In genomic region chr1:162213281-162213909, GRCh38 we compare ENCODE assay signal across 11 cellular contexts.
A peak's percentile ranks its signal among the peaks of the same experiment; 100 is the strongest.
DNase-seq lines count a peak whose midpoint lies in the region; ATAC-seq and TF ChIP-seq lines count a peak whose summit lies in the region.
"Had no signal": no experiment of that assay in that cellular context is flagged by ENCODE, and none has a peak within 500 bp of the region (broad histone marks: within the 10 kb centered on the region; RNA-seq: fewer than 3 reads in every experiment).

No MANE protein-coding gene starts in this region.

- no TSS peak for BruUV-seq in MCF 10A (replicated peaks; lab: Mats Ljungman, UMichigan)

- H3K9me3 ChIP-seq in H9 (ENCODE audit: control insufficient read depth, low read depth, low read length) = no peaks in the 10 kb centered on the region
- H3K9me3 ChIP-seq: gastrocnemius medialis had no signal

- H3K9me3 Mint-ChIP-seq in H9 (no peaks in the 10 kb centered on the region), MCF 10A (ENCODE audit: unreplicated experiment) (no peaks in the 10 kb centered on the region)
- no peaks in the 10 kb centered on the region for H3K9me3 Mint-ChIP-seq in activated T-helper 17 cell treated with anti-CD3 and anti-CD28 coated beads, Interleukin-2, amount 50 U/mL, for 72 hours
- H3K9me3 Mint-ChIP-seq: activated naive CD4-positive, alpha-beta T cell treated with anti-CD3 and anti-CD28 coated beads for 36 hours had no signal

- peak overlapping the region; percentile 56 to 78 (median 74); a peak in 5 of 7 replicates for H3K27ac Mint-ChIP-seq in H9
- no peak overlapping the region for H3K27ac Mint-ChIP-seq in MCF 10A (ENCODE audit: low read depth, unreplicated experiment)
- no peak overlapping the region for H3K27ac Mint-ChIP-seq in activated T-helper 17 cell treated with anti-CD3 and anti-CD28 coated beads, Interleukin-2, amount 50 U/mL, for 72 hours
- H3K27ac Mint-ChIP-seq: activated naive CD4-positive, alpha-beta T cell treated with anti-CD3 and anti-CD28 coated beads for 36 hours had no signal

- H3K79me2 ChIP-seq in H9 (ENCODE audit: insufficient read depth, low read length) = 0 out of 2 replicates have a peak, but pooled peaks cover 3% of the 10 kb centered on the region

- H3K14ac ChIP-seq in H9 (ENCODE audit: insufficient read depth, low read length) = no peak overlapping the region

- no peak overlapping the region for H2BK5ac ChIP-seq in H9 (ENCODE audit: insufficient read length, low read length)

- H3K4me1 Mint-ChIP-seq in H9 (peaks cover 54 to 56% of the 10 kb centered on the region in 2 experiments), MCF 10A (ENCODE audit: insufficient read depth, unreplicated experiment) (peaks cover 24% of the 10 kb centered on the region)
- H3K4me1 Mint-ChIP-seq in activated T-helper 17 cell treated with anti-CD3 and anti-CD28 coated beads, Interleukin-2, amount 50 U/mL, for 72 hours = no peaks in the 10 kb centered on the region

- H3K4me2 ChIP-seq in H9 (ENCODE audit: insufficient read depth, insufficient read length, low read length) = no peak overlapping the region

- no peaks in the 10 kb centered on the region for H3K27me3 Mint-ChIP-seq in H9 (ENCODE audit: low read depth)
- H3K27me3 Mint-ChIP-seq in MCF 10A (ENCODE audit: insufficient read depth, unreplicated experiment) = no peaks in the 10 kb centered on the region
- H3K27me3 Mint-ChIP-seq in activated T-helper 17 cell treated with anti-CD3 and anti-CD28 coated beads, Interleukin-2, amount 50 U/mL, for 72 hours = peaks cover 16% of the 10 kb centered on the region

- H3K23me2 ChIP-seq in H9 (ENCODE audit: insufficient read length, low read depth, low read length, poor library complexity, severe bottlenecking) = no peaks in the 10 kb centered on the region

- H3K4ac ChIP-seq in H9 (ENCODE audit: low read depth, low read length) = no peak overlapping the region

- no peak overlapping the region for H2BK15ac ChIP-seq in H9 (ENCODE audit: low read depth, low read length)

- TF ChIP-seq CTCF in H9 (conservative IDR thresholded peaks at IDR 0.05) (no peak), MCF 10A (IDR thresholded peaks at IDR 0.05; ENCODE audit: unreplicated experiment) (no peak)

- H2AFZ ChIP-seq in H9 (ENCODE audit: low read length) = no peak overlapping the region

- no peak overlapping the region for H4K91ac ChIP-seq in H9 (ENCODE audit: insufficient read length, low read depth, low read length)

- intact Hi-C loops in MCF 10A (cut with micrococcal nuclease) (no loop called here), sciatic nerve (cut with DNase I) (no loop called here)

- DNase-seq in H9 (no peak), MCF 10A (ENCODE audit: unreplicated experiment) (peak; percentile 62), inferior parietal cortex (ENCODE audit: extremely low spot score) (peak; percentile 31), sciatic nerve (ENCODE audit: low spot score) (peak; percentile 76), NOMO-1 treated with DMSO at 0.1 percent for 48 hours (lab: John Stamatoyannopoulos, UW; ENCODE audit: unreplicated experiment) (no peak)
- DNase-seq: activated naive CD4-positive, alpha-beta T cell treated with anti-CD3 and anti-CD28 coated beads for 36 hours; gastrocnemius medialis; NCI-H1417 treated with DMSO at 0.1 percent for 48 hours had no signal

- no peak overlapping the region for H4K8ac ChIP-seq in H9 (replicated peaks; ENCODE audit: insufficient read length, low read depth, low read length)

- H3K27ac ChIP-seq in H9 (ENCODE audit: insufficient read length, low read depth, low read length) = no peak overlapping the region
- H3K27ac ChIP-seq: gastrocnemius medialis had no signal

- no peak overlapping the region for H3K56ac ChIP-seq in H9 (ENCODE audit: insufficient read length, low read depth, low read length)

- no peak overlapping the region for H2BK20ac ChIP-seq in H9 (ENCODE audit: low read depth, low read length, poor library complexity, severe bottlenecking)

- no peaks in the 10 kb centered on the region for H3K79me1 ChIP-seq in H9 (ENCODE audit: insufficient read depth, low read depth, low read length, poor library complexity, severe bottlenecking)

- H3K18ac ChIP-seq in H9 (ENCODE audit: insufficient read length, low read depth, low read length) = no peak overlapping the region

- no peak overlapping the region for H3T11ph ChIP-seq in H9 (ENCODE audit: low read length)

- no peak overlapping the region for H2BK12ac ChIP-seq in H9 (ENCODE audit: insufficient read length, low read depth, low read length)

- H3K4me3 Mint-ChIP-seq in H9 (no peak overlapping the region), MCF 10A (ENCODE audit: unreplicated experiment) (no peak overlapping the region)
- no peak overlapping the region for H3K4me3 Mint-ChIP-seq in activated T-helper 17 cell treated with anti-CD3 and anti-CD28 coated beads, Interleukin-2, amount 50 U/mL, for 72 hours
- H3K4me3 Mint-ChIP-seq: activated naive CD4-positive, alpha-beta T cell treated with anti-CD3 and anti-CD28 coated beads for 36 hours had no signal

- H2AK5ac ChIP-seq in H9 (ENCODE audit: insufficient read length, low read length) = no peak overlapping the region

- H3K9ac ChIP-seq in H9 (ENCODE audit: extremely low read depth, insufficient read length, low read length) = no peak overlapping the region

- H2BK120ac ChIP-seq in H9 (ENCODE audit: low read depth, low read length, poor library complexity, severe bottlenecking) = no peak overlapping the region

- ATAC-seq in sciatic nerve (peak; percentile 89), HG02798 (IDR thresholded peaks at IDR 0.05; ENCODE audit: poor library complexity, unreplicated experiment) (no peak), GM19455 (IDR thresholded peaks at IDR 0.05; ENCODE audit: unreplicated experiment) (no peak)
- no peak for ATAC-seq in activated T-helper 17 cell treated with anti-CD3 and anti-CD28 coated beads, Interleukin-2, amount 50 U/mL, for 72 hours (replicated peaks)

- no peak overlapping the region for H4K5ac ChIP-seq in H9 (ENCODE audit: insufficient read length, low read depth, low read length)

- H3K27me3 ChIP-seq in H9 (ENCODE audit: insufficient read depth, low read length) = no peaks in the 10 kb centered on the region
- H3K27me3 ChIP-seq: gastrocnemius medialis had no signal

- WGBS in H9 (ENCODE audit: extremely low coverage, insufficient read length, low lambda C conversion rate) = no CpG with 5 or more reads among the region's 7 CpGs

- H3K23ac ChIP-seq in H9 (ENCODE audit: insufficient read length, low read depth, low read length) = no peak overlapping the region

- POLR2A ChIA-PET in MCF 10A (lab: Yijun Ruan, JAX) = interaction anchor here (0.6 to 1.6 kb wide), 10 partner anchors 9 to 254 kb away, joined by 3 to 7 read pairs (median 4); partner anchors contain the start of gene NOS1AP

- peaks cover 17% of the 10 kb centered on the region; the same call in 1 of the 2 replicates for H3K4me1 ChIP-seq in H9 (ENCODE audit: insufficient read depth, low read length)

- H4K20me1 ChIP-seq in H9 (ENCODE audit: control insufficient read depth, insufficient read depth, insufficient read length) = no peaks in the 10 kb centered on the region

- H3K36me3 Mint-ChIP-seq in H9 (ENCODE audit: insufficient read depth in 1 of 3, low read depth in 3 of 3) (no peaks in the 10 kb centered on the region; a peak in 1 of 7 replicates), MCF 10A (ENCODE audit: insufficient read depth, unreplicated experiment) (no peaks in the 10 kb centered on the region)
- no peaks in the 10 kb centered on the region for H3K36me3 Mint-ChIP-seq in activated T-helper 17 cell treated with anti-CD3 and anti-CD28 coated beads, Interleukin-2, amount 50 U/mL, for 72 hours (ENCODE audit: low read depth)

- CTCF ChIA-PET in MCF 10A (lab: Yijun Ruan, JAX) = interaction anchor here (0.6 to 2.1 kb wide), 11 partner anchors 9 to 1020 kb away, joined by 3 to 15 read pairs (median 3); partner anchors contain the start of gene NOS1AP

Comparison
In these comparisons a context has a peak if more than half of its experiments do, and no peak if none do; other contexts are left out.
1. DNase-seq: peak in MCF 10A (single experiment), inferior parietal cortex (single experiment) and sciatic nerve (single experiment); none in H9 (single experiment) and NOMO-1 treated with DMSO at 0.1 percent for 48 hours (single experiment).
2. H3K27ac Mint-ChIP-seq: peak in H9 (3 of 3); none in MCF 10A (single experiment) and activated T-helper 17 cell treated with anti-CD3 and anti-CD28 coated beads, Interleukin-2, amount 50 U/mL, for 72 hours (single experiment).